9 cellular contexts compared by ENCODE assay signal in the genomic region with DNA sequence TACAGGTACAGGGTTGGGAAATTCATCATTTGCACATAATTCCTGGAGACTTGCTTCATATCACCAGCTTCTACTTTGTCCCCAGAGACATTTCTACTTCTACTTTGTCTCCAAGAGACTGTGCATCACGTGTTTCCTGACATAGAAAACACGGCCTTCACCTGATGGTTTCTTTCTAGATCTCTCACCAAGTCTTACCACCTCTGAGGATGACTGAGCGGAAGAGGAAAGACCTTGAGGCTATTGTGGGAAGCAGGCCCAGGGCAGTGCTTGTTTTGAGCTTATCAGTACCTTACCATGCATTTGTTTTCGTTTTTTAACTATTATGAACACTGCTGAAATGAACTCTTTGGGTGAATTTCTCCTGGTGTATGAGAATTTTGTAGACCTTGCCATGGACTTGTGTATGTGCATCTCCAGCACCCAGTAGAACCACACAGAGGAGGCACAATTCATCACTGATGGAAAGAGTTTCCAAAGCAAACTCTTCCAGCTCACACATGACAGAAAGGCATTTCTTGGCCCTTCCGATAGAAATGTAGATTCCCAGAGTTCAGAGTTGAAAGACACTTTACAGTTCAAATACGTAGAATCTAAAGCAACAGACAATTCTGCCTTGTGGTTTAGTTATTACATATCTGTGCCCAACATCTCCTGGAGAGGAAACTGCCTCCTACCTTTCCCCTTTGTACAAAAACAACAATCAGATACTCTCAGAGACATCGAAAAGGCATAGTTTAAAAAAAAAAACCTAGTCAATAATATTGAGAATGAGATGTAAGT.
DNase-seq lines count a peak whose midpoint lies in the region; ATAC-seq and TF ChIP-seq lines count a peak whose summit lies in the region.
"Had no signal": no experiment of that assay in that cellular context is flagged by ENCODE, and none has a peak within 500 bp of the region (broad histone marks: within the 10 kb centered on the region; RNA-seq: fewer than 3 reads in every experiment).

No MANE protein-coding gene starts in this region.

- no peak for TF ChIP-seq CTCF in type B pancreatic cell (conservative IDR thresholded peaks at IDR 0.05)

- no peaks in the 10 kb centered on the region for H3K27me3 Mint-ChIP-seq in type B pancreatic cell

- DNase-seq in activated T-cell treated with anti-CD3 and anti-CD28 coated beads for 4 hours (peak; percentile 40), type B pancreatic cell (ENCODE audit: extremely low spot score, unreplicated experiment) (no peak), amygdala (lab: John Stamatoyannopoulos, UW) (no peak), NCI-H2029 (lab: John Stamatoyannopoulos, UW) (no peak), ACHN (no peak)
- peak; percentile 45 to 57 for DNase-seq in stimulated activated CD4-positive, alpha-beta T cell treated with anti-CD3 and anti-CD28 coated beads, Interleukin-2, amount 100 ng/mL, for 24 hours

- H3K36me3 Mint-ChIP-seq in type B pancreatic cell, result no peaks in the 10 kb centered on the region

- in situ Hi-C loops in ACHN (cut with HindIII; ENCODE audit: low pct_ligation_motif_present, low pct_unique_long_range_greater_than_20kb, low sequenced_read_pairs), result no loop called here

- H3K4me1 Mint-ChIP-seq in type B pancreatic cell (ENCODE audit: unreplicated experiment), result peaks cover 5% of the 10 kb centered on the region

- no peak overlapping the region for H3K4me3 Mint-ChIP-seq in type B pancreatic cell
- H3K4me3 Mint-ChIP-seq: neural crest cell had no signal

- peak; percentile 57 for ATAC-seq in GM18520 (IDR thresholded peaks at IDR 0.05; ENCODE audit: unreplicated experiment)
- ATAC-seq in HG03432 (IDR thresholded peaks at IDR 0.05; ENCODE audit: unreplicated experiment), result peak; percentile 79

- H3K9me3 Mint-ChIP-seq in type B pancreatic cell, result no peaks in the 10 kb centered on the region

- no peak overlapping the region for H3K27ac Mint-ChIP-seq in type B pancreatic cell

Comparison
In these comparisons a context has a peak if more than half of its experiments do, and no peak if none do; other contexts are left out.
1. DNase-seq: peak in activated T-cell treated with anti-CD3 and anti-CD28 coated beads for 4 hours (single experiment) and stimulated activated CD4-positive, alpha-beta T cell treated with anti-CD3 and anti-CD28 coated beads, Interleukin-2, amount 100 ng/mL, for 24 hours (2 of 2); none in type B pancreatic cell (single experiment), amygdala (0 of 56), NCI-H2029 (single experiment) and ACHN (single experiment).